Comparison of ENCODE assay signal across 24 cellular contexts in the genomic region with DNA sequence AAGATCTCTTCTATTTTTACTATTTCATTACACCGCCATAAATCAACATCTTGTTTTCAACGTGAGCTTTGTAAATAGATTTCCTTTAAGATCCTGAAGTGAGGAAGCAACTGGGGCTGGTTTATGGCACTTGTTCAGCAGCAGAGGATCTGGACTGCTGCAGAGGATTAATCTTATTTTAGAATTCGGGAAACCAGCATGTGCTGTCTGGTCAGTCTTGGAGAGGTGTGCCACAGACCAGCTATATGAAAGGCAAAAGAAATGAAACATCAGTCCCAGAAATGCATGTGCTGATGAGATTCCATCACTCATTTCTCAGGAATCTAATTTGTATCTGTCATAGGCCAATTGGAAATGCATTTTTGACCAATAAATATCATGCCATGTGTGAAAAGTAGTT. TPM values are rescaled to one million over a fixed set of nuclear protein-coding genes. Genes with fewer than 3 reads are reported as not detected.
"Had no signal": no experiment of that assay in that cellular context is flagged by ENCODE, and none has a peak within 500 bp of the region (broad histone marks: within the 10 kb centered on the region; RNA-seq: fewer than 3 reads in every experiment).

No MANE protein-coding gene starts in this region.

- H3K4me3 ChIP-seq: coronary artery, hepatocyte, lung, ovary, right atrium auricular region, tibial artery, upper lobe of left lung, uterus had no signal

- H3K27ac ChIP-seq: coronary artery, hepatocyte, ovary, right atrium auricular region, tibial artery, upper lobe of left lung, uterus had no signal

- H3K4me3 Mint-ChIP-seq: endodermal cell; natural killer cell; neural crest cell; stimulated activated memory B cell treated with anti-CD40 and anti-IgM and Interleukin-4, amounts not matched to agents 10 μg/mL and 1 μg/mL and 100 μg/mL, for 72 hours; stimulated activated naive CD8-positive, alpha-beta T cell treated with anti-CD3 and anti-CD28 coated beads, Interleukin-15, Interleukin-2, amounts not matched to agents 100 ng/mL and 50 ng/mL, for 24 hours had no signal

- DNase-seq: effector CD4-positive, alpha-beta T cell; endodermal cell; foreskin melanocyte; head of caudate nucleus; kidney; left cardiac atrium; left ventricle myocardium superior; natural killer cell; ovary; stimulated activated CD4-positive, alpha-beta T cell treated with anti-CD3 and anti-CD28 coated beads, Interleukin-1b, Interleukin-23, amount 100 ng/mL, for 48 hours; stimulated activated CD4-positive, alpha-beta T cell treated with anti-CD3 and anti-CD28 coated beads, Interleukin-4, amount 100 ng/mL, for 24 hours; tibial artery; upper lobe of left lung; uterus had no signal

- H3K9me3 Mint-ChIP-seq: endodermal cell; natural killer cell; neural crest cell; stimulated activated memory B cell treated with anti-CD40 and anti-IgM and Interleukin-4, amounts not matched to agents 10 μg/mL and 1 μg/mL and 100 μg/mL, for 72 hours; stimulated activated naive CD8-positive, alpha-beta T cell treated with anti-CD3 and anti-CD28 coated beads, Interleukin-15, Interleukin-2, amounts not matched to agents 100 ng/mL and 50 ng/mL, for 24 hours had no signal

- H3K4me1 Mint-ChIP-seq: endodermal cell; natural killer cell; neural crest cell; stimulated activated memory B cell treated with anti-CD40 and anti-IgM and Interleukin-4, amounts not matched to agents 10 μg/mL and 1 μg/mL and 100 μg/mL, for 72 hours had no signal

- H3K27ac Mint-ChIP-seq: endodermal cell; natural killer cell; stimulated activated memory B cell treated with anti-CD40 and anti-IgM and Interleukin-4, amounts not matched to agents 10 μg/mL and 1 μg/mL and 100 μg/mL, for 72 hours; stimulated activated naive CD8-positive, alpha-beta T cell treated with anti-CD3 and anti-CD28 coated beads, Interleukin-15, Interleukin-2, amounts not matched to agents 100 ng/mL and 50 ng/mL, for 24 hours had no signal

- H3K27me3 ChIP-seq: ovary, right atrium auricular region, upper lobe of left lung had no signal

- H3K79me2 ChIP-seq: hepatocyte had no signal

- H2AFZ ChIP-seq: hepatocyte had no signal

- H3K4me2 ChIP-seq: hepatocyte had no signal

- ATAC-seq: left cardiac atrium; left ventricle myocardium superior; natural killer cell; stimulated activated memory B cell treated with anti-CD40 and anti-IgM and Interleukin-4, amounts not matched to agents 10 μg/mL and 1 μg/mL and 100 μg/mL, for 72 hours had no signal

- H3K27me3 Mint-ChIP-seq: stimulated activated memory B cell treated with anti-CD40 and anti-IgM and Interleukin-4, amounts not matched to agents 10 μg/mL and 1 μg/mL and 100 μg/mL, for 72 hours had no signal

- H3K4me1 ChIP-seq: right atrium auricular region, tibial artery, upper lobe of left lung, uterus had no signal

- H3K36me3 ChIP-seq: ovary, right atrium auricular region, tibial artery, upper lobe of left lung, uterus had no signal

- H3K36me3 Mint-ChIP-seq: natural killer cell; stimulated activated memory B cell treated with anti-CD40 and anti-IgM and Interleukin-4, amounts not matched to agents 10 μg/mL and 1 μg/mL and 100 μg/mL, for 72 hours had no signal

- H3K9me3 ChIP-seq: ovary, right atrium auricular region, tibial artery, upper lobe of left lung, uterus had no signal

RNA-seq across cellular contexts. Expression of a gene that starts 23.4 kb away (rescaled TPM):
- total RNA-seq: endodermal cell had no signal

RNA-seq across cellular contexts. Expression of a gene that starts 45.8 kb away (rescaled TPM):
- total RNA-seq: hepatocyte, left cardiac atrium, mesenteric fat pad, mononuclear cell, neural crest cell, posterior vena cava, upper lobe of left lung had no signal
